ENCODE assay signal across 1 cellular context in genomic region chr14:31060253-31060875, GRCh38.
TF ChIP-seq lines count a peak whose summit lies in the region.

No MANE protein-coding gene starts in this region.

TF ChIP-seq in HEK293, 187 proteins besides CTCF, POLR2A, EP300 and RAD21:
- TF ChIP-seq ZNF692 (tag by site-specific recombination; IDR thresholded peaks at IDR 0.05) (peak; percentile 76; the same call in 1 of the 2 replicates), ZNF785 (tag by site-specific recombination; IDR thresholded peaks at IDR 0.05) (no peak)
TF ChIP-seq in HEK293: peak in this region for 1.
